Comparison of ENCODE assay signal across 8 cellular contexts in genomic region chr3:152444029-152444641, GRCh38.
DNase-seq lines count a peak whose midpoint lies in the region; ATAC-seq, FAIRE-seq and TF ChIP-seq lines count a peak whose summit lies in the region.

No MANE protein-coding gene starts in this region.

- H3K4me1 ChIP-seq in keratinocyte (ENCODE audit: control insufficient read depth, extremely low read depth, insufficient read depth, low read length): peaks cover 6% of the 10 kb centered on the region
- peaks cover 5% of the 10 kb centered on the region for H3K4me1 ChIP-seq in testis

- no peak overlapping the region for H3K4me3 ChIP-seq in keratinocyte (ENCODE audit: control insufficient read depth in 2 of 3, extremely low read depth in 1 of 3, insufficient read depth in 2 of 3, low read depth in 1 of 3, low read length in 3 of 3)
- no peak overlapping the region for H3K4me3 ChIP-seq in testis

- H3K36me3 ChIP-seq in keratinocyte (ENCODE audit: control insufficient read depth in 2 of 2, extremely low read depth in 1 of 2, insufficient read depth in 2 of 2, low read length in 2 of 2): peaks cover 2 to 11% of the 10 kb centered on the region in 2 experiments
- no peaks in the 10 kb centered on the region for H3K36me3 ChIP-seq in testis (ENCODE audit: low read depth, missing control alignments)

- H4K20me1 ChIP-seq in keratinocyte (ENCODE audit: control insufficient read depth, extremely low read depth, insufficient read depth, low read length): no peaks in the 10 kb centered on the region

- intact Hi-C loops in testis (cut with DNase I; ENCODE audit: low total_unique reads): loop anchor here (10.0 kb wide), 1 partner anchor 179 kb away; the partner anchor contains the start of gene MBNL1

- peaks cover 33% of the 10 kb centered on the region for H3K79me2 ChIP-seq in keratinocyte (ENCODE audit: control insufficient read depth, insufficient read depth, low read length)

- H3K27me3 ChIP-seq in keratinocyte (ENCODE audit: control insufficient read depth, extremely low read depth, insufficient read depth, low read length): no peaks in the 10 kb centered on the region
- H3K27me3 ChIP-seq in testis: no peaks in the 10 kb centered on the region

- dilution Hi-C loops in keratinocyte (cut with MboI; ENCODE audit: extremely low pct_ligation_motif_present, low sequenced_read_pairs): no loop called here

- FAIRE-seq in keratinocyte (lab: Jason Lieb, UNC): no peak

- DNase-seq in CD1c-positive myeloid dendritic cell (ENCODE audit: extremely low spot score): peak; percentile 42
- peak; percentile 54 for DNase-seq in NCI-H460 (ENCODE audit: extremely low read depth, low read depth)
- DNase-seq in brain pericyte (ENCODE audit: low read depth, low spot score): peak; percentile 27
- no peak for DNase-seq in keratinocyte (ENCODE audit: low read depth, low spot score)
- no peak for DNase-seq in testis
- DNase-seq in mucosa of gallbladder (ENCODE audit: low spot score): no peak
- DNase-seq in activated CD8-positive, alpha-beta memory T cell treated with anti-CD3 and anti-CD28 coated beads, Interleukin-2, amount 50 U/mL, for 48 hours: no peak

- TF ChIP-seq CTCF in keratinocyte (optimal IDR thresholded peaks at IDR 0.05 in 1 of 3, IDR thresholded peaks at IDR 0.05 in 1 of 3, conservative IDR thresholded peaks at IDR 0.05 in 1 of 3; ENCODE audit: extremely low read depth in 1 of 3, insufficient read depth in 2 of 3, low read length in 3 of 3) (peak in 2 of 3 experiments; percentile 41 to 47), testis (IDR thresholded peaks at IDR 0.05) (peak; percentile 47 to 64 (median 61))

- TF ChIP-seq POLR2A in testis (IDR thresholded peaks at IDR 0.05): no peak

- ATAC-seq in GM18861 (IDR thresholded peaks at IDR 0.05; ENCODE audit: unreplicated experiment): peak; percentile 39

- H2AFZ ChIP-seq in keratinocyte (ENCODE audit: control insufficient read depth, low read length): no peak overlapping the region

- H3K9me3 ChIP-seq in keratinocyte (ENCODE audit: control insufficient read depth, low read depth, low read length): no peaks in the 10 kb centered on the region
- no peaks in the 10 kb centered on the region for H3K9me3 ChIP-seq in testis

- H3K27ac ChIP-seq in keratinocyte (ENCODE audit: control insufficient read depth, insufficient read depth, low read length) (no peak overlapping the region), testis (no peak overlapping the region)

- H3K9ac ChIP-seq in keratinocyte (ENCODE audit: control insufficient read depth, extremely low read depth, insufficient read depth, low read length): no peak overlapping the region

- WGBS in testis, 2 donors: 34 to 41% methylated on average over 8 of the region's 8 CpGs

- H3K9me1 ChIP-seq in keratinocyte (ENCODE audit: control insufficient read depth, extremely low read depth, insufficient read depth, low read length): no peaks in the 10 kb centered on the region

- H3K4me2 ChIP-seq in keratinocyte (ENCODE audit: control insufficient read depth, extremely low read depth, insufficient read depth, low read depth, low read length): no peak overlapping the region

Comparison
In these comparisons a context has a peak if more than half of its experiments do, and no peak if none do; other contexts are left out.
1. DNase-seq: peak in CD1c-positive myeloid dendritic cell (single experiment), NCI-H460 (single experiment) and brain pericyte (single experiment); none in keratinocyte (single experiment), testis (single experiment), mucosa of gallbladder (single experiment) and activated CD8-positive, alpha-beta memory T cell treated with anti-CD3 and anti-CD28 coated beads, Interleukin-2, amount 50 U/mL, for 48 hours (single experiment).